ENCODE assay signal across 21 cellular contexts in genomic region chr10:132274986-132275385, GRCh38.
"Had no signal": no experiment of that assay in that cellular context is flagged by ENCODE, and none has a peak within 500 bp of the region (broad histone marks: within the 10 kb centered on the region; RNA-seq: fewer than 3 reads in every experiment).

No MANE protein-coding gene starts in this region.

- H3K4me2 ChIP-seq: neural progenitor cell had no signal

- FAIRE-seq: endometrium, frontal cortex had no signal

- H2AFZ ChIP-seq: neural progenitor cell, parathyroid adenoma had no signal

- H3K9me3 ChIP-seq: left ventricle myocardium inferior, prostate gland, sigmoid colon, stomach, thoracic aorta, transverse colon had no signal

- H3K9ac ChIP-seq: neural progenitor cell, parathyroid adenoma had no signal

- H3K4me1 ChIP-seq: left ventricle myocardium inferior, neural progenitor cell, parathyroid adenoma, prostate gland had no signal

- H3K36me3 ChIP-seq: left ventricle myocardium inferior, neural progenitor cell, prostate gland, sigmoid colon, stomach, thoracic aorta, transverse colon had no signal

- H3K27me3 ChIP-seq: neural progenitor cell, sigmoid colon, transverse colon had no signal

- H3K4me3 ChIP-seq: left ventricle myocardium inferior, lung, neural progenitor cell, prostate gland, sigmoid colon, skin epidermis, stomach, thoracic aorta, transverse colon had no signal

- ATAC-seq: esophagus mucosa; natural killer cell treated with Interleukin-12 subunit alpha and Interleukin-12 subunit beta and Interleukin-15 and Interleukin-18, amount 100 ng/mL, for 72 hours had no signal

- DNase-seq: effector memory CD4-positive, alpha-beta T cell; islet precursor cell; left ventricle myocardium inferior; mesenchymal stem cell; midbrain; sigmoid colon; stimulated activated CD4-positive, alpha-beta T cell treated with anti-CD3 and anti-CD28 coated beads, Interleukin-12 subunit alpha, Interleukin-12 subunit beta, amount 100 ng/mL, for 4 hours; stimulated activated naive CD4-positive, alpha-beta T cell; stomach; substantia nigra; transverse colon had no signal

- H3K27ac ChIP-seq: left ventricle myocardium inferior, neural progenitor cell, parathyroid adenoma, prostate gland, sigmoid colon, skin epidermis, stomach, thoracic aorta, transverse colon had no signal
